Comparison of ENCODE assay signal across 23 cellular contexts in the genomic region with DNA sequence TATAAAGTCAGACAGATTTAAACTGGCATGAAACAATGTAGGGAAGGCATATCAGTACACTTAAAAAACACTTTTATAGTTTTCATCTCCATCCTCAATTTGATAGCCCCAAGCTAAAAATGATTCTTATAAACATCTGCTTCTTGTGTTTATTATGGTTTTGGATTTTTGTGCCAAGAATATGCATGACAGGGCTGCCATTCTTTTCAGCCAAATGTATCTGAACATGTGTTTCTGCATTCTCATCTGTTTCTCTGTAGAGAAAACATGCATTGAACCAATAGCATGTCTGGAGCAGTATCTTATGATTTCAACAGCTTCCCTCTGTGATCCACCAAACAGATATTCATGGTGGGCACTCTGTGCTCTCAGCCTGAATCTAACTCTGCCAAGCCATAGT.
A peak's percentile ranks its signal among the peaks of the same experiment; 100 is the strongest.
DNase-seq lines count a peak whose midpoint lies in the region; ATAC-seq and TF ChIP-seq lines count a peak whose summit lies in the region.
"Had no signal": no experiment of that assay in that cellular context is flagged by ENCODE, and none has a peak within 500 bp of the region (broad histone marks: within the 10 kb centered on the region; RNA-seq: fewer than 3 reads in every experiment).

No MANE protein-coding gene starts in this region.

- H3K79me2 ChIP-seq in SK-N-SH (ENCODE audit: insufficient read depth) (no peaks in the 10 kb centered on the region), hepatocyte (no peaks in the 10 kb centered on the region)

- H3K36me3 ChIP-seq in SK-N-SH (replicated peaks in 1 of 2; ENCODE audit: control insufficient read depth in 1 of 2, insufficient read depth in 2 of 2, low read length in 1 of 2) (no peaks in the 10 kb centered on the region), hepatocyte (replicated peaks; ENCODE audit: insufficient read depth, low read depth) (no peaks in the 10 kb centered on the region), H7 (replicated peaks; ENCODE audit: control insufficient read depth, insufficient read depth, low read length) (no peaks in the 10 kb centered on the region)
- H3K36me3 ChIP-seq: HAP-1 had no signal

- H2AFZ ChIP-seq in SK-N-SH (ENCODE audit: low read depth), result no peak overlapping the region
- no peak overlapping the region for H2AFZ ChIP-seq in hepatocyte

- POLR2A ChIA-PET in SK-N-SH (lab: Yijun Ruan, JAX), result no interaction called here

- H3K27me3 ChIP-seq in SK-N-SH (ENCODE audit: insufficient read depth), result no peaks in the 10 kb centered on the region
- no peaks in the 10 kb centered on the region for H3K27me3 ChIP-seq in hepatocyte
- no peaks in the 10 kb centered on the region; the same call in 1 of the 2 replicates for H3K27me3 ChIP-seq in H7 (ENCODE audit: control insufficient read depth, insufficient read depth, low read length)

- H3K4me2 ChIP-seq in SK-N-SH (no peak overlapping the region), hepatocyte (no peak overlapping the region)

- TF ChIP-seq CTCF in SK-N-SH (IDR thresholded peaks at IDR 0.05) (no peak), hepatocyte (IDR thresholded peaks at IDR 0.05; ENCODE audit: poor library complexity) (no peak)

- ATAC-seq in SK-N-SH treated with all-trans-retinoic acid at 6 μM for 48 hours, result no peak
- no peak for ATAC-seq in HG03097 (IDR thresholded peaks at IDR 0.05; ENCODE audit: low FRiP score, unreplicated experiment)
- no peak for ATAC-seq in GM19467 (IDR thresholded peaks at IDR 0.05; ENCODE audit: unreplicated experiment)
- ATAC-seq: GM12878, HepG2, Panc1 had no signal

- H3K4me1 ChIP-seq in SK-N-SH (ENCODE audit: control insufficient read depth in 1 of 2, insufficient read depth in 2 of 2, low read depth in 1 of 2, low read length in 1 of 2), result peaks cover 0 to 2% of the 10 kb centered on the region in 2 experiments; a peak in 1 of 4 replicates
- peaks cover 25% of the 10 kb centered on the region for H3K4me1 ChIP-seq in hepatocyte (ENCODE audit: insufficient read depth)

- H4K20me1 ChIP-seq in SK-N-SH (ENCODE audit: insufficient read depth), result no peaks in the 10 kb centered on the region
- H4K20me1 ChIP-seq in hepatocyte (ENCODE audit: insufficient read depth, poor library complexity, severe bottlenecking), result no peaks in the 10 kb centered on the region

- CTCF ChIA-PET in SK-N-SH (lab: Yijun Ruan, JAX), result no interaction called here

- TF ChIP-seq RAD21 in SK-N-SH (IDR thresholded peaks at IDR 0.05; ENCODE audit: low read length), result no peak

- H3K27ac ChIP-seq in SK-N-SH (ENCODE audit: low read depth in 2 of 2, low read length in 1 of 2), result no peak overlapping the region; a peak in 1 of 4 replicates
- H3K27ac ChIP-seq in hepatocyte, result peak overlapping the region; percentile 27
- H3K27ac ChIP-seq: 22Rv1, C4-2B, HL-60 had no signal

- no peaks in the 10 kb centered on the region for H3K9me2 ChIP-seq in SK-N-SH
- no peaks in the 10 kb centered on the region for H3K9me2 ChIP-seq in hepatocyte (replicated peaks; ENCODE audit: insufficient read depth)

- no peak for TF ChIP-seq EP300 in SK-N-SH (IDR thresholded peaks at IDR 0.05; ENCODE audit: borderline replicate concordance in 1 of 2, low read depth in 1 of 2, low read length in 1 of 2)

- no peak overlapping the region for H3K9ac ChIP-seq in SK-N-SH

- DNase-seq in SK-N-SH (no peak), epidermal melanocyte (ENCODE audit: insufficient read length, low spot score) (peak; percentile 77), hepatocyte (ENCODE audit: low spot score) (no peak), H7 (no peak), islet precursor cell (no peak)
- DNase-seq: ACHN, DMS79, KBM-7, NCI-H1092, NCI-H1436, NCI-H1930, NCI-H2227 treated with DMSO at 0.1 percent for 48 hours, NCI-H510A had no signal

- no peak overlapping the region for H3K4me3 ChIP-seq in SK-N-SH (ENCODE audit: low read depth in 2 of 2, low read length in 1 of 2)
- no peak overlapping the region for H3K4me3 ChIP-seq in hepatocyte
- H3K4me3 ChIP-seq in H7 (ENCODE audit: insufficient read depth, low read depth, low read length), result no peak overlapping the region
- H3K4me3 ChIP-seq: GM12878, HAP-1 had no signal

- H3F3A ChIP-seq in SK-N-SH (replicated peaks; ENCODE audit: insufficient read depth), result no peaks in the 10 kb centered on the region

- H3K9me3 ChIP-seq in SK-N-SH (no peaks in the 10 kb centered on the region), hepatocyte (ENCODE audit: low read depth) (no peaks in the 10 kb centered on the region)
- H3K9me3 ChIP-seq: HAP-1 had no signal

TF ChIP-seq in SK-N-SH, 30 proteins besides CTCF, POLR2A, EP300 and RAD21:
- TF ChIP-seq MXI1 (IDR thresholded peaks at IDR 0.05; ENCODE audit: low read depth, low read length) (0 out of 2 replicates have a peak, but pooled peaks have one; percentile 19), FOXJ3 (CRISPR knock-in tag; IDR thresholded peaks at IDR 0.05) (no peak), RFX5 (IDR thresholded peaks at IDR 0.05; ENCODE audit: low read length) (no peak)
TF ChIP-seq in SK-N-SH: peak in this region for 1.

TF ChIP-seq in SK-N-SH treated with all-trans-retinoic acid at 6 μM for 48 hours, 23 proteins besides CTCF, POLR2A, EP300 and RAD21 (continues in another document):
- TF ChIP-seq, protein P1, sequence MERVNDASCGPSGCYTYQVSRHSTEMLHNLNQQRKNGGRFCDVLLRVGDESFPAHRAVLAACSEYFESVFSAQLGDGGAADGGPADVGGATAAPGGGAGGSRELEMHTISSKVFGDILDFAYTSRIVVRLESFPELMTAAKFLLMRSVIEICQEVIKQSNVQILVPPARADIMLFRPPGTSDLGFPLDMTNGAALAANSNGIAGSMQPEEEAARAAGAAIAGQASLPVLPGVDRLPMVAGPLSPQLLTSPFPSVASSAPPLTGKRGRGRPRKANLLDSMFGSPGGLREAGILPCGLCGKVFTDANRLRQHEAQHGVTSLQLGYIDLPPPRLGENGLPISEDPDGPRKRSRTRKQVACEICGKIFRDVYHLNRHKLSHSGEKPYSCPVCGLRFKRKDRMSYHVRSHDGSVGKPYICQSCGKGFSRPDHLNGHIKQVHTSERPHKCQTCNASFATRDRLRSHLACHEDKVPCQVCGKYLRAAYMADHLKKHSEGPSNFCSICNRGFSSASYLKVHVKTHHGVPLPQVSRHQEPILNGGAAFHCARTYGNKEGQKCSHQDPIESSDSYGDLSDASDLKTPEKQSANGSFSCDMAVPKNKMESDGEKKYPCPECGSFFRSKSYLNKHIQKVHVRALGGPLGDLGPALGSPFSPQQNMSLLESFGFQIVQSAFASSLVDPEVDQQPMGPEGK (CRISPR knock-in tag; IDR thresholded peaks at IDR 0.05; ENCODE audit: borderline replicate concordance), result no peak
- no peak for TF ChIP-seq ZFP30 (CRISPR knock-in tag; IDR thresholded peaks at IDR 0.05)
- no peak for TF ChIP-seq OSR1 (CRISPR knock-in tag; IDR thresholded peaks at IDR 0.05)
- TF ChIP-seq PPARA (CRISPR knock-in tag; IDR thresholded peaks at IDR 0.05; ENCODE audit: borderline replicate concordance), result no peak
- TF ChIP-seq ZFP3 (CRISPR knock-in tag; IDR thresholded peaks at IDR 0.05), result no peak
- no peak for TF ChIP-seq ESRRG (CRISPR knock-in tag; IDR thresholded peaks at IDR 0.05)
- TF ChIP-seq ZC3H10 (CRISPR knock-in tag; IDR thresholded peaks at IDR 0.05), result no peak
- no peak for TF ChIP-seq TCF4 (CRISPR knock-in tag; IDR thresholded peaks at IDR 0.05; ENCODE audit: borderline replicate concordance)
- TF ChIP-seq SNAI2 (CRISPR knock-in tag; IDR thresholded peaks at IDR 0.05), result no peak
- no peak for TF ChIP-seq ZNF70 (CRISPR knock-in tag; IDR thresholded peaks at IDR 0.05)
- no peak for TF ChIP-seq BACH2 (CRISPR knock-in tag; IDR thresholded peaks at IDR 0.05; ENCODE audit: borderline replicate concordance)
- TF ChIP-seq CSDC2 (CRISPR knock-in tag; IDR thresholded peaks at IDR 0.05), result no peak
- no peak for TF ChIP-seq TOX (CRISPR knock-in tag; IDR thresholded peaks at IDR 0.05; ENCODE audit: borderline replicate concordance)
- no peak for TF ChIP-seq ARNTL (CRISPR knock-in tag; IDR thresholded peaks at IDR 0.05; ENCODE audit: borderline replicate concordance, low read depth)
- TF ChIP-seq ISL1 (CRISPR knock-in tag; IDR thresholded peaks at IDR 0.05), result no peak
- no peak for TF ChIP-seq RARB (CRISPR knock-in tag; IDR thresholded peaks at IDR 0.05)
- TF ChIP-seq, protein P2, sequence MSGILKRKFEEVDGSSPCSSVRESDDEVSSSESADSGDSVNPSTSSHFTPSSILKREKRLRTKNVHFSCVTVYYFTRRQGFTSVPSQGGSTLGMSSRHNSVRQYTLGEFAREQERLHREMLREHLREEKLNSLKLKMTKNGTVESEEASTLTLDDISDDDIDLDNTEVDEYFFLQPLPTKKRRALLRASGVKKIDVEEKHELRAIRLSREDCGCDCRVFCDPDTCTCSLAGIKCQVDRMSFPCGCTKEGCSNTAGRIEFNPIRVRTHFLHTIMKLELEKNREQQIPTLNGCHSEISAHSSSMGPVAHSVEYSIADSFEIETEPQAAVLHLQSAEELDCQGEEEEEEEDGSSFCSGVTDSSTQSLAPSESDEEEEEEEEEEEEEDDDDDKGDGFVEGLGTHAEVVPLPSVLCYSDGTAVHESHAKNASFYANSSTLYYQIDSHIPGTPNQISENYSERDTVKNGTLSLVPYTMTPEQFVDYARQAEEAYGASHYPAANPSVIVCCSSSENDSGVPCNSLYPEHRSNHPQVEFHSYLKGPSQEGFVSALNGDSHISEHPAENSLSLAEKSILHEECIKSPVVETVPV (CRISPR knock-in tag; IDR thresholded peaks at IDR 0.05), result no peak
- TF ChIP-seq, protein P3, sequence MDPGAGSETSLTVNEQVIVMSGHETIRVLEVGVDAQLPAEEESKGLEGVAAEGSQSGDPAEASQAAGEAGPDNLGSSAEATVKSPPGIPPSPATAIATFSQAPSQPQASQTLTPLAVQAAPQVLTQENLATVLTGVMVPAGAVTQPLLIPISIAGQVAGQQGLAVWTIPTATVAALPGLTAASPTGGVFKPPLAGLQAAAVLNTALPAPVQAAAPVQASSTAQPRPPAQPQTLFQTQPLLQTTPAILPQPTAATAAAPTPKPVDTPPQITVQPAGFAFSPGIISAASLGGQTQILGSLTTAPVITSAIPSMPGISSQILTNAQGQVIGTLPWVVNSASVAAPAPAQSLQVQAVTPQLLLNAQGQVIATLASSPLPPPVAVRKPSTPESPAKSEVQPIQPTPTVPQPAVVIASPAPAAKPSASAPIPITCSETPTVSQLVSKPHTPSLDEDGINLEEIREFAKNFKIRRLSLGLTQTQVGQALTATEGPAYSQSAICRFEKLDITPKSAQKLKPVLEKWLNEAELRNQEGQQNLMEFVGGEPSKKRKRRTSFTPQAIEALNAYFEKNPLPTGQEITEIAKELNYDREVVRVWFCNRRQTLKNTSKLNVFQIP (CRISPR knock-in tag; IDR thresholded peaks at IDR 0.05; ENCODE audit: borderline replicate concordance, low read depth), result no peak
